2 cellular contexts compared by ENCODE assay signal in genomic region chrX:39950035-39950688, GRCh38.
A peak's percentile ranks its signal among the peaks of the same experiment; 100 is the strongest.
TF ChIP-seq lines count a peak whose summit lies in the region.

No MANE protein-coding gene starts in this region.

TF ChIP-seq in HepG2, 621 proteins besides CTCF, POLR2A, EP300 and RAD21:
- TF ChIP-seq KDM4B (CRISPR knock-in tag; IDR thresholded peaks at IDR 0.05) (no peak), FOXP4 (CRISPR knock-in tag; IDR thresholded peaks at IDR 0.05) (no peak), MLX (CRISPR knock-in tag; IDR thresholded peaks at IDR 0.05) (no peak), ZNF724P (CRISPR knock-in tag; IDR thresholded peaks at IDR 0.05; ENCODE audit: borderline replicate concordance) (no peak), GATA4 (IDR thresholded peaks at IDR 0.05; ENCODE audit: borderline replicate concordance, low read depth) (no peak), MIER3 (CRISPR knock-in tag; IDR thresholded peaks at IDR 0.05; ENCODE audit: borderline replicate concordance) (no peak), NFYC (CRISPR knock-in tag; IDR thresholded peaks at IDR 0.05) (peak; percentile 66), GATAD2A (CRISPR knock-in tag; IDR thresholded peaks at IDR 0.05) (no peak), FOXP1 (IDR thresholded peaks at IDR 0.05) (no peak), FOXP1 (CRISPR knock-in tag; IDR thresholded peaks at IDR 0.05) (no peak), IKZF1 (IDR thresholded peaks at IDR 0.05) (no peak), SNAPC5 (CRISPR knock-in tag; IDR thresholded peaks at IDR 0.05; ENCODE audit: borderline replicate concordance) (no peak), ZNF414 (CRISPR knock-in tag; IDR thresholded peaks at IDR 0.05) (no peak), NFYB (CRISPR knock-in tag; IDR thresholded peaks at IDR 0.05) (peak; percentile 54), ZNF629 (CRISPR knock-in tag; conservative IDR thresholded peaks at IDR 0.05) (peak; percentile 46; the same call in 1 of the 2 replicates), ZNF225 (CRISPR knock-in tag; IDR thresholded peaks at IDR 0.05) (no peak), ZBTB10 (CRISPR knock-in tag; IDR thresholded peaks at IDR 0.05; ENCODE audit: borderline replicate concordance) (no peak)
TF ChIP-seq in HepG2: peak in this region for 3.

TF ChIP-seq in K562, 482 proteins besides CTCF, POLR2A, EP300 and RAD21:
- TF ChIP-seq CREB5 (CRISPR knock-in tag; IDR thresholded peaks at IDR 0.05) (no peak), BCOR (IDR thresholded peaks at IDR 0.05) (peak; percentile 78; the same call in 1 of the 2 replicates), L3MBTL2 (IDR thresholded peaks at IDR 0.05) (peak; percentile 55; the same call in 1 of the 2 replicates), NFYB (IDR thresholded peaks at IDR 0.05; ENCODE audit: extremely low read depth, insufficient read length) (peak; percentile 84), RAD51 (IDR thresholded peaks at IDR 0.05; ENCODE audit: borderline replicate concordance, low read depth) (peak; percentile 66), NR2F6 (CRISPR knock-in tag; IDR thresholded peaks at IDR 0.05) (no peak), HDAC2 (IDR thresholded peaks at IDR 0.05) (peak; percentile 34; the same call in 1 of the 2 replicates), MGA (IDR thresholded peaks at IDR 0.05) (peak; percentile 37), CHD4 (IDR thresholded peaks at IDR 0.05; ENCODE audit: insufficient read depth, insufficient replicate concordance, low read depth, low read length, poor library complexity, severe bottlenecking) (peak; percentile 40), ADNP (tag; IDR thresholded peaks at IDR 0.05) (peak; percentile 78), USF1 (CRISPR knock-in tag; IDR thresholded peaks at IDR 0.05) (peak; percentile 82), ZBTB26 (CRISPR knock-in tag; IDR thresholded peaks at IDR 0.05) (no peak), USF2 (CRISPR knock-in tag; IDR thresholded peaks at IDR 0.05) (peak; percentile 74), KDM1A (IDR thresholded peaks at IDR 0.05) (peak; percentile 29 to 62; a peak in 2 of 4 replicates), RBM25 (IDR thresholded peaks at IDR 0.05; ENCODE audit: low read depth, low read length, severe bottlenecking) (peak; percentile 72), FOS (IDR thresholded peaks at IDR 0.05; ENCODE audit: extremely low read depth, insufficient read length) (peak; percentile 39), MEF2A (IDR thresholded peaks at IDR 0.05; ENCODE audit: control insufficient read depth, low read depth, low read length) (no peak), CUX1 (CRISPR knock-in tag; IDR thresholded peaks at IDR 0.05) (no peak), TEAD1 (CRISPR knock-in tag; IDR thresholded peaks at IDR 0.05) (peak in 1 of 2 experiments; percentile 52; a peak in 1 of 4 replicates)
